15 cellular contexts compared by ENCODE assay signal in genomic region chr2:66562337-66562685, GRCh38.
DNase-seq lines count a peak whose midpoint lies in the region; ATAC-seq and TF ChIP-seq lines count a peak whose summit lies in the region.
"Had no signal": no experiment of that assay in that cellular context is flagged by ENCODE, and none has a peak within 500 bp of the region (broad histone marks: within the 10 kb centered on the region; RNA-seq: fewer than 3 reads in every experiment).

No MANE protein-coding gene starts in this region.

- peak overlapping the region; percentile 85 for H3K27ac Mint-ChIP-seq in mesothelial cell of epicardium
- H3K27ac Mint-ChIP-seq: CD8-positive, alpha-beta memory T cell had no signal

- H3K27me3 Mint-ChIP-seq in mesothelial cell of epicardium (ENCODE audit: low read depth) = no peaks in the 10 kb centered on the region

- in situ Hi-C loops in transverse colon (cut with MboI; ENCODE audit: low pct_ligation_motif_present in 1 of 4, low pct_unique_long_range_greater_than_20kb in 1 of 4, low sequenced_read_pairs in 3 of 4) = no loop called here

- ATAC-seq in GM19463 (IDR thresholded peaks at IDR 0.05; ENCODE audit: unreplicated experiment) (no peak), HG03565 (IDR thresholded peaks at IDR 0.05; ENCODE audit: unreplicated experiment) (no peak), HG03159 (IDR thresholded peaks at IDR 0.05; ENCODE audit: unreplicated experiment) (no peak)
- ATAC-seq: SK-N-SH treated with all-trans-retinoic acid at 6 μM for 48 hours had no signal

- H3K27ac ChIP-seq in HUES48 (ENCODE audit: low read depth, low read length) (peak overlapping the region; percentile 69), ectodermal cell (ENCODE audit: insufficient read depth, low read depth, low read length, poor library complexity, severe bottlenecking) (peak overlapping the region; percentile 28), transverse colon (peak overlapping the region; percentile 46 to 69 (median 56))
- H3K27ac ChIP-seq: BLaER1, PC-9 had no signal

- intact Hi-C loops in transverse colon (cut with DNase I; ENCODE audit: low total_unique reads) = no loop called here

- DNase-seq in mesothelial cell of epicardium (ENCODE audit: low spot score in 2 of 2, unreplicated experiment in 2 of 2) (no peak), transverse colon (no peak)
- DNase-seq: CD8-positive, alpha-beta memory T cell; DMS153; EL; H9; NCI-H1694 treated with DMSO at 0.1 percent for 48 hours; PC-9 had no signal

- H3K27me3 ChIP-seq in HUES48 (ENCODE audit: control insufficient read depth, insufficient read depth, low read length) (no peaks in the 10 kb centered on the region), ectodermal cell (ENCODE audit: control insufficient read depth, insufficient read depth, low read length, poor library complexity, severe bottlenecking) (no peaks in the 10 kb centered on the region), transverse colon (no peaks in the 10 kb centered on the region)
- H3K27me3 ChIP-seq: BLaER1 had no signal

- H3K4me1 Mint-ChIP-seq in mesothelial cell of epicardium = peaks cover 66% of the 10 kb centered on the region
- H3K4me1 Mint-ChIP-seq: CD8-positive, alpha-beta memory T cell had no signal

- H3K4me3 ChIP-seq in HUES48 (ENCODE audit: low read depth, low read length) (no peak overlapping the region; the same call in 1 of the 2 replicates), ectodermal cell (ENCODE audit: insufficient read depth, low read depth, low read length) (no peak overlapping the region), transverse colon (no peak overlapping the region)
- H3K4me3 ChIP-seq: BLaER1, PC-9 had no signal

- H3K36me3 Mint-ChIP-seq in mesothelial cell of epicardium = peaks cover 13% of the 10 kb centered on the region
- H3K36me3 Mint-ChIP-seq: CD8-positive, alpha-beta memory T cell had no signal

- no peak overlapping the region for H3K4me3 Mint-ChIP-seq in mesothelial cell of epicardium
- H3K4me3 Mint-ChIP-seq: CD8-positive, alpha-beta memory T cell; H9 had no signal

- WGBS in ectodermal cell, 2 experiments = 100% methylated on average over 1 of the region's 1 CpG; no CpG with 5 or more reads in 1 of the 2 experiments
- 27 to 41% methylated on average over 1 of the region's 1 CpG for WGBS in transverse colon (ENCODE audit: low coverage in 1 of 2), 2 donors

- TF ChIP-seq CTCF in mesothelial cell of epicardium (IDR thresholded peaks at IDR 0.05; ENCODE audit: unreplicated experiment) = no peak
- TF ChIP-seq CTCF in transverse colon (IDR thresholded peaks at IDR 0.05) = no peak

- H3K9me3 Mint-ChIP-seq in mesothelial cell of epicardium = no peaks in the 10 kb centered on the region
- H3K9me3 Mint-ChIP-seq: H9 had no signal

- H3K9me3 ChIP-seq in HUES48 (ENCODE audit: control insufficient read depth, insufficient read depth, low read length) (no peaks in the 10 kb centered on the region), ectodermal cell (ENCODE audit: control insufficient read depth, low read length) (no peaks in the 10 kb centered on the region), transverse colon (no peaks in the 10 kb centered on the region)
- H3K9me3 ChIP-seq: BLaER1 had no signal

- no peak for TF ChIP-seq EP300 in transverse colon (IDR thresholded peaks at IDR 0.05; ENCODE audit: low read depth)

- TF ChIP-seq POLR2A in transverse colon (IDR thresholded peaks at IDR 0.05) = no peak

- no peak overlapping the region for H3K9ac ChIP-seq in HUES48 (ENCODE audit: low read depth, low read length)
- H3K9ac ChIP-seq: BLaER1 had no signal

- H3K36me3 ChIP-seq in HUES48 (ENCODE audit: control insufficient read depth, insufficient read depth, low read length) (no peaks in the 10 kb centered on the region), ectodermal cell (ENCODE audit: control insufficient read depth, insufficient read depth, low read length) (no peaks in the 10 kb centered on the region), transverse colon (no peaks in the 10 kb centered on the region)
- H3K36me3 ChIP-seq: BLaER1 had no signal

- H3K4me1 ChIP-seq in HUES48 (ENCODE audit: control insufficient read depth, insufficient read depth, low read length) (peaks cover 17% of the 10 kb centered on the region), ectodermal cell (ENCODE audit: control insufficient read depth, insufficient read depth, low read length) (peaks cover 18% of the 10 kb centered on the region), transverse colon (peaks cover 0 to 22% (median 0%) of the 10 kb centered on the region in 4 donors)
- H3K4me1 ChIP-seq: BLaER1 had no signal
